1 cellular context compared by ENCODE assay signal in genomic region chr3:15098503-15099363, GRCh38.
TF ChIP-seq lines count a peak whose summit lies in the region.

TSS of gene RBSN (minus strand) at chr3:15099148. CDS start at chr3:15096120, 3,028 bp downstream.

TF ChIP-seq in HEK293, 187 proteins besides CTCF, POLR2A, EP300 and RAD21 (continued from another document):
- TF ChIP-seq ZNF18 (tag by site-specific recombination; IDR thresholded peaks at IDR 0.05) (no peak), ZNF37A (tag by site-specific recombination; IDR thresholded peaks at IDR 0.05) (no peak), KLF17 (tag by site-specific recombination; IDR thresholded peaks at IDR 0.05) (peak; percentile 96), ZFP3 (tag by site-specific recombination; IDR thresholded peaks at IDR 0.05; ENCODE audit: low read depth) (no peak)
